In genomic region chr6:106055442-106055975, GRCh38 we compare ENCODE assay signal across 21 cellular contexts. TPM values are rescaled to one million over a fixed set of nuclear protein-coding genes. Genes with fewer than 3 reads are reported as not detected.
A peak's percentile ranks its signal among the peaks of the same experiment; 100 is the strongest.
DNase-seq lines count a peak whose midpoint lies in the region; ATAC-seq, FAIRE-seq and TF ChIP-seq lines count a peak whose summit lies in the region.
"Had no signal": no experiment of that assay in that cellular context is flagged by ENCODE, and none has a peak within 500 bp of the region (broad histone marks: within the 10 kb centered on the region; RNA-seq: fewer than 3 reads in every experiment).

No MANE protein-coding gene starts in this region.

- DNase-seq in bronchial epithelial cell (ENCODE audit: low read depth) (no peak), GM03348 (ENCODE audit: low spot score) (no peak), NCI-H2171 treated with DMSO at 0.1 percent for 48 hours (lab: John Stamatoyannopoulos, UW) (no peak)
- DNase-seq in stimulated activated naive CD8-positive, alpha-beta T cell treated with anti-CD3 and anti-CD28 coated beads, Interleukin-15, amount 100 ng/mL, for 72 hours, result no peak
- DNase-seq: DMS153, MM.1S, NCI-H1048, NCI-H1417 treated with DMSO at 0.1 percent for 48 hours, NCI-H187, NCI-H510A, NCI-H748 treated with DMSO at 0.1 percent for 48 hours, Right ventricle myocardium superior had no signal

- H3K27me3 ChIP-seq in HUES48 (ENCODE audit: control insufficient read depth, insufficient read depth, low read length) (no peaks in the 10 kb centered on the region), bronchial epithelial cell (ENCODE audit: control insufficient read depth, insufficient read depth, low read length) (no peaks in the 10 kb centered on the region), liver (ENCODE audit: control insufficient read depth in 4 of 4, insufficient read depth in 4 of 4, low read length in 3 of 4) (peaks cover 0 to under 1% (median 0%) of the 10 kb centered on the region in 4 donors), gastroesophageal sphincter (no peaks in the 10 kb centered on the region)
- H3K27me3 ChIP-seq: BLaER1 treated with 17β-estradiol and CSF1 and Interleukin-3, amounts not matched to agents 10 nM and 100 nM had no signal

- TF ChIP-seq CTCF in bronchial epithelial cell (IDR thresholded peaks at IDR 0.05; ENCODE audit: insufficient read depth, low read length, severe bottlenecking) (no peak), liver (IDR thresholded peaks at IDR 0.05; ENCODE audit: low read depth, low read length, missing input control) (no peak), gastroesophageal sphincter (IDR thresholded peaks at IDR 0.05) (no peak)

- peaks cover 18% of the 10 kb centered on the region for H3K27me3 Mint-ChIP-seq in stimulated activated naive CD8-positive, alpha-beta T cell treated with anti-CD3 and anti-CD28 coated beads, Interleukin-15, amount 100 ng/mL, for 72 hours
- H3K27me3 Mint-ChIP-seq: CD4-positive, alpha-beta memory T cell had no signal

- peaks cover 10% of the 10 kb centered on the region for H3K4me1 Mint-ChIP-seq in stimulated activated naive CD8-positive, alpha-beta T cell treated with anti-CD3 and anti-CD28 coated beads, Interleukin-15, amount 100 ng/mL, for 72 hours

- H3K4me3 ChIP-seq in HUES48 (ENCODE audit: low read depth, low read length) (no peak overlapping the region), bronchial epithelial cell (ENCODE audit: low read depth, low read length) (no peak overlapping the region), liver (ENCODE audit: low read depth in 1 of 3, low read length in 3 of 3) (no peak overlapping the region), gastroesophageal sphincter (no peak overlapping the region)
- H3K4me3 ChIP-seq: BLaER1 treated with 17β-estradiol and CSF1 and Interleukin-3, amounts not matched to agents 10 nM and 100 nM; K562 had no signal

- TF ChIP-seq EP300 in gastroesophageal sphincter (IDR thresholded peaks at IDR 0.05), result no peak

- no peak for TF ChIP-seq POLR2A in gastroesophageal sphincter (IDR thresholded peaks at IDR 0.05)

- H3K9me3 ChIP-seq in HUES48 (ENCODE audit: control insufficient read depth, insufficient read depth, low read length), result no peaks in the 10 kb centered on the region
- H3K9me3 ChIP-seq in liver (ENCODE audit: control insufficient read depth in 4 of 4, low read length in 3 of 4), result no peaks in the 10 kb centered on the region
- H3K9me3 ChIP-seq in gastroesophageal sphincter, result no peaks in the 10 kb centered on the region
- H3K9me3 ChIP-seq: BLaER1 treated with 17β-estradiol and CSF1 and Interleukin-3, amounts not matched to agents 10 nM and 100 nM had no signal

- H3K9me3 Mint-ChIP-seq in stimulated activated naive CD8-positive, alpha-beta T cell treated with anti-CD3 and anti-CD28 coated beads, Interleukin-15, amount 100 ng/mL, for 72 hours, result no peaks in the 10 kb centered on the region
- H3K9me3 Mint-ChIP-seq: CD4-positive, alpha-beta memory T cell had no signal

- H3K36me3 ChIP-seq in HUES48 (ENCODE audit: control insufficient read depth, insufficient read depth, low read length) (no peaks in the 10 kb centered on the region), bronchial epithelial cell (ENCODE audit: control insufficient read depth, insufficient read depth, low read length) (no peaks in the 10 kb centered on the region), liver (ENCODE audit: control insufficient read depth in 4 of 4, insufficient read depth in 3 of 4, low read depth in 1 of 4, low read length in 3 of 4) (no peaks in the 10 kb centered on the region), gastroesophageal sphincter (no peaks in the 10 kb centered on the region)
- H3K36me3 ChIP-seq: BLaER1 treated with 17β-estradiol and CSF1 and Interleukin-3, amounts not matched to agents 10 nM and 100 nM had no signal

- H3K27ac ChIP-seq in HUES48 (ENCODE audit: low read depth, low read length) (peak overlapping the region; percentile 13), liver (ENCODE audit: low read depth in 1 of 2, low read length in 2 of 2) (no peak overlapping the region), gastroesophageal sphincter (no peak overlapping the region)
- H3K27ac ChIP-seq: BLaER1 treated with 17β-estradiol and CSF1 and Interleukin-3, amounts not matched to agents 10 nM and 100 nM had no signal

- H3K4me1 ChIP-seq in HUES48 (ENCODE audit: control insufficient read depth, insufficient read depth, low read length), result peaks cover 29% of the 10 kb centered on the region
- peaks cover 0 to 4% (median 0%) of the 10 kb centered on the region in 4 donors for H3K4me1 ChIP-seq in liver (ENCODE audit: control insufficient read depth in 4 of 4, insufficient read depth in 4 of 4, low read length in 3 of 4)
- H3K4me1 ChIP-seq in gastroesophageal sphincter, result no peaks in the 10 kb centered on the region

- H3K9ac ChIP-seq in HUES48 (ENCODE audit: low read depth, low read length) (no peak overlapping the region), liver (ENCODE audit: low read depth in 1 of 2, low read length in 2 of 2) (no peak overlapping the region)
- H3K9ac ChIP-seq: BLaER1 treated with 17β-estradiol and CSF1 and Interleukin-3, amounts not matched to agents 10 nM and 100 nM had no signal

- FAIRE-seq in bronchial epithelial cell (lab: Jason Lieb, UNC), result peak; percentile 18
- FAIRE-seq: G401.6, GM18507, K562, RCC 7860 had no signal

- no peak overlapping the region for H3K27ac Mint-ChIP-seq in stimulated activated naive CD8-positive, alpha-beta T cell treated with anti-CD3 and anti-CD28 coated beads, Interleukin-15, amount 100 ng/mL, for 72 hours

- WGBS in liver, result 26% methylated on average over 4 of the region's 4 CpGs
- WGBS in gastroesophageal sphincter (ENCODE audit: low coverage in 1 of 2), 2 donors, result 77 to 79% methylated on average over 4 of the region's 4 CpGs

- no peak overlapping the region for H3K4me3 Mint-ChIP-seq in stimulated activated naive CD8-positive, alpha-beta T cell treated with anti-CD3 and anti-CD28 coated beads, Interleukin-15, amount 100 ng/mL, for 72 hours

- no peak for TF ChIP-seq RAD21 in liver (IDR thresholded peaks at IDR 0.05)

- ATAC-seq in stimulated activated naive CD8-positive, alpha-beta T cell treated with anti-CD3 and anti-CD28 coated beads, Interleukin-15, amount 100 ng/mL, for 72 hours, result no peak
- no peak for ATAC-seq in gastroesophageal sphincter

TF ChIP-seq in liver, 16 proteins besides CTCF, POLR2A, EP300 and RAD21:
- TF ChIP-seq YY1 (IDR thresholded peaks at IDR 0.05), result no peak
- TF ChIP-seq FOXA2 (IDR thresholded peaks at IDR 0.05), result peak; percentile 21
- no peak for TF ChIP-seq JUND (IDR thresholded peaks at IDR 0.05)
TF ChIP-seq in liver: peak in this region for 1.

RNA-seq across cellular contexts. Expression of gene PRDM1, which starts 30.6 kb away (rescaled TPM):
- total RNA-seq in bronchial epithelial cell (5.3 and 9.6 TPM in 2 replicates), liver (under 1 TPM; 0.37 to 0.84 TPM), gastroesophageal sphincter (1 to 10 TPM; 1.8 to 4.0 (median 3.2) TPM)
- 1 to 10 TPM in 1 of 2 donors, under 1 TPM in 1; 0.47 to 2.8 TPM for polyA plus RNA-seq in liver
